In genomic region chr14:37599527-37600368, GRCh38 we compare ENCODE assay signal across 1 cellular context.
TF ChIP-seq lines count a peak whose summit lies in the region.

No MANE protein-coding gene starts in this region.

TF ChIP-seq in H1, 55 proteins besides CTCF, POLR2A, EP300 and RAD21 (continued from another document):
- TF ChIP-seq EGR1 (IDR thresholded peaks at IDR 0.05; ENCODE audit: borderline replicate concordance, low read depth, low read length) (no peak), MAX (IDR thresholded peaks at IDR 0.05) (peak; percentile 61), ASH2L (IDR thresholded peaks at IDR 0.05; ENCODE audit: low read length) (peak; percentile 58), USF2 (IDR thresholded peaks at IDR 0.05; ENCODE audit: low read length) (no peak), EZH2 (IDR thresholded peaks at IDR 0.05; ENCODE audit: low read depth, low read length, severe bottlenecking) (peak; percentile 72), TEAD4 (IDR thresholded peaks at IDR 0.05; ENCODE audit: low read depth, low read length) (no peak), JUND (IDR thresholded peaks at IDR 0.05; ENCODE audit: low read length) (no peak), KDM1A (IDR thresholded peaks at IDR 0.05; ENCODE audit: borderline replicate concordance, low read length) (peak; percentile 37; the same call in 1 of the 2 replicates), E2F6 (IDR thresholded peaks at IDR 0.05) (peak; percentile 90), NANOG (IDR thresholded peaks at IDR 0.05; ENCODE audit: insufficient read depth, low read depth, low read length, poor library complexity, severe bottlenecking) (no peak)
